8 cellular contexts compared by ENCODE assay signal in genomic region chr2:86623549-86624547, GRCh38. TPM values are rescaled to one million over a fixed set of nuclear protein-coding genes. Genes with fewer than 3 reads are reported as not detected.
DNase-seq lines count a peak whose midpoint lies in the region; ATAC-seq and TF ChIP-seq lines count a peak whose summit lies in the region.

Gene RNF103 (minus strand): TSS chr2:86623865. CDS start chr2:86622886, 979 bp downstream.

- H3K4me3 ChIP-seq in HFF-Myc (replicated peaks; ENCODE audit: low read depth, low read length), result peak within 1 kb of the TSS; percentile 55

- H3K27ac ChIP-seq in temporal lobe (ENCODE audit: low read depth, low read length), result peak within 1 kb of the TSS; percentile 83

- H3K9me3 Mint-ChIP-seq in activated naive CD4-positive, alpha-beta T cell treated with anti-CD3 and anti-CD28 coated beads, Interleukin-2, amount 50 U/mL, for 72 hours, result no peaks in the 10 kb centered on the region

- DNase-seq in GM04504 (ENCODE audit: low read depth), result peak; percentile 66
- DNase-seq in HFF-Myc (ENCODE audit: extremely low read depth, low read depth), result peak; percentile 24
- peak; percentile 32 for DNase-seq in NCI-H1048 (lab: John Stamatoyannopoulos, UW)
- DNase-seq in SKM-1 (lab: John Stamatoyannopoulos, UW; ENCODE audit: unreplicated experiment), result peak; percentile 82
- peak; percentile 92 for DNase-seq in activated naive CD4-positive, alpha-beta T cell treated with anti-CD3 and anti-CD28 coated beads, Interleukin-2, amount 50 U/mL, for 72 hours (ENCODE audit: low spot score in 2 of 2)
- DNase-seq in glomerular endothelial cell (ENCODE audit: extremely low read depth, low read depth, low spot score), result no peak
- peak; percentile 92 for DNase-seq in omental fat pad (ENCODE audit: low spot score)

- ATAC-seq in activated naive CD4-positive, alpha-beta T cell treated with anti-CD3 and anti-CD28 coated beads, Interleukin-2, amount 50 U/mL, for 72 hours, result peak; percentile 88 to 92
- ATAC-seq in omental fat pad (ENCODE audit: low FRiP score), result peak; percentile 97

- H3K36me3 Mint-ChIP-seq in activated naive CD4-positive, alpha-beta T cell treated with anti-CD3 and anti-CD28 coated beads, Interleukin-2, amount 50 U/mL, for 72 hours, result peaks cover 7 to 15% of the 10 kb centered on the region in 2 donors

- TF ChIP-seq CTCF in HFF-Myc (IDR thresholded peaks at IDR 0.05; ENCODE audit: low read depth, low read length, missing control alignments) (no peak), omental fat pad (IDR thresholded peaks at IDR 0.05) (no peak)

- H3K27ac Mint-ChIP-seq in activated naive CD4-positive, alpha-beta T cell treated with anti-CD3 and anti-CD28 coated beads, Interleukin-2, amount 50 U/mL, for 72 hours, result peak within 1 kb of the TSS; percentile 96 to 99

RNA-seq across cellular contexts. Expression of gene RNF103, which starts in this region (rescaled TPM):
- 10 to 100 TPM; 11.9 to 18.4 TPM for total RNA-seq in activated naive CD4-positive, alpha-beta T cell treated with anti-CD3 and anti-CD28 coated beads, Interleukin-2, amount 50 U/mL, for 72 hours
- total RNA-seq in glomerular endothelial cell, result 24.3 and 29.1 TPM in 2 replicates
- total RNA-seq in omental fat pad, result 10 to 100 TPM; 22.7 to 41.0 (median 28.2) TPM
- 33.9 TPM for total RNA-seq in temporal lobe
